31 cellular contexts compared by ENCODE assay signal in the genomic region with DNA sequence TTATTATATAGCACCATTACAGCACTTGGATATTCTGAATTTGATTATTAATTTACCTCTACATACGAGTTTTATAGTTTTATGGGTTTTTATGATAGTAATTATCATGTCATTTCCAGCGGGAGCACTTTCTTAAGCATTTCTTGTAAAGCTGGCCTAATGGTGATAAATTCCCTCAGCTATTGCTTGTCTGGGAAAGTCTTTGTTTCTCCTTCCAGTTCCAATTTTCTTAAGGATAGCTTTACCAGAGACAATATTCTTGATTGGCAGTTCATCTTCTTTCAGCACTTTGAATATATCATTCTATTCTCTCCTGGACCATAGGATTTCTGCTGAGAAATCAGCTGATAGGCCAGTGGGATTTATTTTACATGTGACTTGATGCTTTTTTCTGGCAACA.
DNase-seq lines count a peak whose midpoint lies in the region; ATAC-seq, FAIRE-seq and TF ChIP-seq lines count a peak whose summit lies in the region.
"Had no signal": no experiment of that assay in that cellular context is flagged by ENCODE, and none has a peak within 500 bp of the region (broad histone marks: within the 10 kb centered on the region; RNA-seq: fewer than 3 reads in every experiment).

No MANE protein-coding gene starts in this region.

- TF ChIP-seq POLR2A in HepG2 (IDR thresholded peaks at IDR 0.05; ENCODE audit: insufficient read depth in 1 of 2, low read depth in 2 of 2, low read length in 2 of 2), result no peak
- TF ChIP-seq POLR2A in right lobe of liver (IDR thresholded peaks at IDR 0.05), result no peak

- no peak overlapping the region for H2AFZ ChIP-seq in HepG2 (ENCODE audit: low read length)

- no peak overlapping the region for H3K27ac ChIP-seq in HepG2 (ENCODE audit: extremely low read length, insufficient read depth, low read length)
- no peak overlapping the region for H3K27ac ChIP-seq in right lobe of liver
- no peak overlapping the region for H3K27ac ChIP-seq in HEK293 (ENCODE audit: extremely low read depth, low read depth, low read length)
- H3K27ac ChIP-seq: 22Rv1; A549; BLaER1; BLaER1 treated with 17β-estradiol and CSF1 and Interleukin-3, amounts not matched to agents 10 nM and 100 nM; C4-2B had no signal

- H3K4me3 ChIP-seq in HepG2 (replicated peaks in 1 of 3; ENCODE audit: insufficient read depth in 1 of 3, low read depth in 2 of 3, low read length in 3 of 3), result no peak overlapping the region
- H3K4me3 ChIP-seq in right lobe of liver, result no peak overlapping the region
- no peak overlapping the region for H3K4me3 ChIP-seq in HEK293 (ENCODE audit: low read depth, low read length)
- H3K4me3 ChIP-seq: A549; BLaER1; BLaER1 treated with 17β-estradiol and CSF1 and Interleukin-3, amounts not matched to agents 10 nM and 100 nM had no signal

- no peaks in the 10 kb centered on the region; a peak in 1 of 5 replicates for H3K27me3 ChIP-seq in HepG2 (ENCODE audit: control insufficient read depth in 1 of 2, insufficient read depth in 2 of 2, low read length in 2 of 2)
- H3K27me3 ChIP-seq in right lobe of liver, result no peaks in the 10 kb centered on the region
- H3K27me3 ChIP-seq: BE2C; BLaER1; BLaER1 treated with 17β-estradiol and CSF1 and Interleukin-3, amounts not matched to agents 10 nM and 100 nM had no signal

- TF ChIP-seq EP300 in HepG2 (IDR thresholded peaks at IDR 0.05; ENCODE audit: low read depth in 2 of 2, low read length in 2 of 2) (no peak), HepG2 (CRISPR knock-in tag; IDR thresholded peaks at IDR 0.05; ENCODE audit: borderline replicate concordance) (no peak)

- intact Hi-C loops in HepG2 (cut with micrococcal nuclease; ENCODE audit: unreplicated experiment) (no loop called here), right lobe of liver (cut with DNase I) (no loop called here)

- no peak for FAIRE-seq in HepG2 (lab: Jason Lieb, UNC)
- FAIRE-seq: A204.1, A549, D721Med had no signal

- CTCF ChIA-PET in HepG2 (lab: Yijun Ruan, JAX; ENCODE audit: low intra/inter-chr PET ratio, low total read pairs), result no interaction called here
- CTCF ChIA-PET in HEK293 (lab: Yijun Ruan, JAX), result interaction anchor here (0.7 kb wide), 1 partner anchor 1878 kb away, joined by 3 read pairs; no protein-coding TSS in a partner anchor

- 26% methylated on average over 2 of the region's 2 CpGs for WGBS in HepG2 (ENCODE audit: low lambda C conversion rate)
- WGBS in right lobe of liver (ENCODE audit: insufficient coverage, low coverage, low lambda C conversion rate, missing lambda C conversion rate), result 66% methylated on average over 2 of the region's 2 CpGs

- POLR2A ChIA-PET in HepG2 (lab: Yijun Ruan, JAX), result no interaction called here
- POLR2A ChIA-PET in HEK293 (lab: Yijun Ruan, JAX), result no interaction called here

- H3K4me1 ChIP-seq in HepG2 (ENCODE audit: insufficient read depth, low read length) (peaks cover 22% of the 10 kb centered on the region), right lobe of liver (no peaks in the 10 kb centered on the region), HEK293 (ENCODE audit: control insufficient read depth, insufficient read depth, low read length) (no peaks in the 10 kb centered on the region)
- H3K4me1 ChIP-seq: A549, BE2C, Caco-2 had no signal

- no TSS peak for BruUV-seq in HepG2 (replicated peaks; lab: Mats Ljungman, UMichigan)

- DNase-seq in HepG2 (ENCODE audit: low spot score), result no peak
- DNase-seq in right lobe of liver, result no peak
- DNase-seq: 8988T; ACHN; AML-193; BE2C; C1 segment of cervical spinal cord; Caco-2; Calu3; CD4-positive, alpha-beta memory T cell; CD4-positive, alpha-beta T cell; CD4-positive, CD25-positive, alpha-beta regulatory T cell; CD8-positive, alpha-beta memory T cell; CD8-positive, alpha-beta T cell; COR-L47; DMS 273 treated with DMSO at 0.1 percent for 48 hours; DMS153; DMS53; DMS79; DMS79 treated with DMSO at 0.1 percent for 48 hours; DND-41; EL had no signal

- H3K36me3 ChIP-seq in HepG2 (replicated peaks in 1 of 2; ENCODE audit: control insufficient read depth in 1 of 2, insufficient read depth in 2 of 2, low read length in 2 of 2) (no peaks in the 10 kb centered on the region), right lobe of liver (no peaks in the 10 kb centered on the region), HEK293 (ENCODE audit: control insufficient read depth in 2 of 2, insufficient read depth in 1 of 2, low read length in 2 of 2) (no peaks in the 10 kb centered on the region)
- H3K36me3 ChIP-seq: BE2C; BLaER1; BLaER1 treated with 17β-estradiol and CSF1 and Interleukin-3, amounts not matched to agents 10 nM and 100 nM had no signal

- no peak overlapping the region for H3K9ac ChIP-seq in HepG2 (ENCODE audit: insufficient read depth, low read depth, low read length)
- H3K9ac ChIP-seq: BLaER1; BLaER1 treated with 17β-estradiol and CSF1 and Interleukin-3, amounts not matched to agents 10 nM and 100 nM had no signal

- TF ChIP-seq RAD21 in HepG2 (CRISPR knock-in tag; IDR thresholded peaks at IDR 0.05), result no peak

- ATAC-seq in HepG2 (no peak), right lobe of liver (no peak), GM21360 (IDR thresholded peaks at IDR 0.05; ENCODE audit: unreplicated experiment) (no peak)
- ATAC-seq: A549; CD8-positive, alpha-beta T cell had no signal

- no peaks in the 10 kb centered on the region for H4K20me1 ChIP-seq in HepG2 (ENCODE audit: insufficient read depth, low read length)
- H4K20me1 ChIP-seq: BLaER1; BLaER1 treated with 17β-estradiol and CSF1 and Interleukin-3, amounts not matched to agents 10 nM and 100 nM had no signal

- H3K4me2 ChIP-seq in HepG2 (ENCODE audit: low read depth, low read length), result no peak overlapping the region
- H3K4me2 ChIP-seq: A549 had no signal

- in situ Hi-C loops in HepG2 (cut with HindIII; ENCODE audit: extremely low pct_ligation_motif_present, low pct_unique_long_range_greater_than_20kb), result no loop called here

- H3K79me2 ChIP-seq in HepG2 (ENCODE audit: insufficient read depth, low read length), result no peaks in the 10 kb centered on the region

- no peak for TF ChIP-seq CTCF in HepG2 (CRISPR knock-in tag; IDR thresholded peaks at IDR 0.05)
- TF ChIP-seq CTCF in right lobe of liver (IDR thresholded peaks at IDR 0.05), result no peak
- no peak for TF ChIP-seq CTCF in HEK293 (tag by site-specific recombination; IDR thresholded peaks at IDR 0.05)

- peaks cover 60% of the 10 kb centered on the region for H3K9me3 ChIP-seq in HepG2 (ENCODE audit: low read length)
- H3K9me3 ChIP-seq in right lobe of liver, result peaks cover 0 to 5% (median 0%) of the 10 kb centered on the region in 4 donors
- H3K9me3 ChIP-seq in HEK293 (ENCODE audit: control insufficient read depth, insufficient read depth, low read depth, low read length), result no peaks in the 10 kb centered on the region
- H3K9me3 ChIP-seq: BE2C had no signal

TF ChIP-seq in HepG2, 621 proteins besides CTCF, POLR2A, EP300 and RAD21:
- TF ChIP-seq, protein P1, sequence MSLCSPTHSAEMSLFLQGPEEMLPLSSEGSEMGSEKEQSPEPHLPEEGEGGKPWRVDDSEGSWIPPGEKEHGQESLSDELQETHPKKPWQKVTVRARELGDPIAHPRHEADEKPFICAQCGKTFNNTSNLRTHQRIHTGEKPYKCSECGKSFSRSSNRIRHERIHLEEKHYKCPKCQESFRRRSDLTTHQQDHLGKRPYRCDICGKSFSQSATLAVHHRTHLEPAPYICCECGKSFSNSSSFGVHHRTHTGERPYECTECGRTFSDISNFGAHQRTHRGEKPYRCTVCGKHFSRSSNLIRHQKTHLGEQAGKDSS (CRISPR knock-in tag; IDR thresholded peaks at IDR 0.05; ENCODE audit: borderline replicate concordance, low read depth), result no peak
- TF ChIP-seq ZNF337 (CRISPR knock-in tag; IDR thresholded peaks at IDR 0.05; ENCODE audit: borderline replicate concordance, low read depth), result peak; percentile 96; the same call in 1 of the 2 replicates

TF ChIP-seq in HEK293, 187 proteins besides CTCF, POLR2A, EP300 and RAD21:
- TF ChIP-seq SETDB1 (IDR thresholded peaks at IDR 0.05; ENCODE audit: insufficient read length, low read length), result peak; percentile 80
- no peak for TF ChIP-seq KLF16 (tag by site-specific recombination; IDR thresholded peaks at IDR 0.05)
- TF ChIP-seq ZBTB17 (tag by site-specific recombination; IDR thresholded peaks at IDR 0.05), result no peak
- TF ChIP-seq ZNF600 (tag by site-specific recombination; IDR thresholded peaks at IDR 0.05), result no peak
- TF ChIP-seq, protein P2, sequence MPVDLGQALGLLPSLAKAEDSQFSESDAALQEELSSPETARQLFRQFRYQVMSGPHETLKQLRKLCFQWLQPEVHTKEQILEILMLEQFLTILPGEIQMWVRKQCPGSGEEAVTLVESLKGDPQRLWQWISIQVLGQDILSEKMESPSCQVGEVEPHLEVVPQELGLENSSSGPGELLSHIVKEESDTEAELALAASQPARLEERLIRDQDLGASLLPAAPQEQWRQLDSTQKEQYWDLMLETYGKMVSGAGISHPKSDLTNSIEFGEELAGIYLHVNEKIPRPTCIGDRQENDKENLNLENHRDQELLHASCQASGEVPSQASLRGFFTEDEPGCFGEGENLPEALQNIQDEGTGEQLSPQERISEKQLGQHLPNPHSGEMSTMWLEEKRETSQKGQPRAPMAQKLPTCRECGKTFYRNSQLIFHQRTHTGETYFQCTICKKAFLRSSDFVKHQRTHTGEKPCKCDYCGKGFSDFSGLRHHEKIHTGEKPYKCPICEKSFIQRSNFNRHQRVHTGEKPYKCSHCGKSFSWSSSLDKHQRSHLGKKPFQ (tag by site-specific recombination; IDR thresholded peaks at IDR 0.05), result no peak
- TF ChIP-seq ZNF830 (tag by site-specific recombination; IDR thresholded peaks at IDR 0.05; ENCODE audit: low read depth), result no peak
- TF ChIP-seq ZNF626 (tag by site-specific recombination; IDR thresholded peaks at IDR 0.05), result no peak
- no peak for TF ChIP-seq ZNF768 (tag by site-specific recombination; IDR thresholded peaks at IDR 0.05)
